Comparison of ENCODE assay signal across 20 cellular contexts in genomic region chr3:172614340-172615274, GRCh38.
"Had no signal": no experiment of that assay in that cellular context is flagged by ENCODE, and none has a peak within 500 bp of the region (broad histone marks: within the 10 kb centered on the region; RNA-seq: fewer than 3 reads in every experiment).

No MANE protein-coding gene starts in this region.

- ATAC-seq: activated CD8-positive, alpha-beta T cell treated with anti-CD3 and anti-CD28 coated beads, Interleukin-2, amount 10 ng/mL, durations not matched to agents 7 days and 5 days; left lung; mucosa of descending colon had no signal

- H3K27ac Mint-ChIP-seq: activated T-cell treated with anti-CD3 and anti-CD28 coated beads, Interleukin-2, amount 50 U/mL, for 24 hours; dendritic cell treated with granulocyte-macrophage colony-stimulating factor and Interleukin-4, amounts not matched to agents 40 ng/mL and 50 ng/mL, for 4 days; memory B cell; naive B cell had no signal

- FAIRE-seq: endothelial cell of umbilical vein, keratinocyte, urothelium cell line had no signal

- H3K27ac ChIP-seq: parathyroid adenoma, thyroid gland had no signal

- H3K79me2 ChIP-seq: parathyroid adenoma had no signal

- H3K9ac ChIP-seq: parathyroid adenoma had no signal

- H3K27me3 Mint-ChIP-seq: activated CD4-positive, alpha-beta T cell treated with anti-CD3 and anti-CD28 coated beads, Interleukin-2, amount 10 ng/mL, durations not matched to agents 24 days and 14 days; activated naive CD4-positive, alpha-beta T cell treated with anti-CD3 and anti-CD28 coated beads, Interleukin-2, amount 50 U/mL, for 24 hours; activated T-cell treated with anti-CD3 and anti-CD28 coated beads, Interleukin-2, amount 50 U/mL, for 24 hours; dendritic cell treated with granulocyte-macrophage colony-stimulating factor and Interleukin-4, amounts not matched to agents 40 ng/mL and 50 ng/mL, for 4 days; memory B cell; naive B cell had no signal

- H3K36me3 Mint-ChIP-seq: memory B cell had no signal

- H3K27me3 ChIP-seq: left lung, thyroid gland had no signal

- H2AFZ ChIP-seq: parathyroid adenoma had no signal

- H3K9me3 ChIP-seq: thyroid gland had no signal

- H3K36me3 ChIP-seq: left lung, thyroid gland had no signal

- DNase-seq: activated CD4-positive, alpha-beta T cell treated with anti-CD3 and anti-CD28 coated beads, Interleukin-2, amount 10 ng/mL, durations not matched to agents 24 days and 14 days; activated CD4-positive, CD25-positive, alpha-beta regulatory T cell; activated CD8-positive, alpha-beta T cell treated with anti-CD3 and anti-CD28 coated beads, Interleukin-2, amount 10 ng/mL, durations not matched to agents 7 days and 5 days; activated effector memory CD4-positive, alpha-beta T cell treated with Interleukin-2 at 50 U/mL for 16 hours; activated T-cell treated with anti-CD3 and anti-CD28 coated beads, Interleukin-2, amount 50 U/mL, for 24 hours; amniotic stem cell; effector memory CD4-positive, alpha-beta T cell; hypothalamus; left lung; mucosa of descending colon; naive B cell; stimulated activated naive CD4-positive, alpha-beta T cell treated with Interleukin-2 at 50 U/mL for 16 hours; thyroid gland had no signal

- H3K4me3 ChIP-seq: left lung, mucosa of descending colon, thyroid gland had no signal

- H3K4me1 ChIP-seq: parathyroid adenoma, thyroid gland had no signal

- H3K4me3 Mint-ChIP-seq: activated CD8-positive, alpha-beta T cell treated with anti-CD3 and anti-CD28 coated beads, Interleukin-2, amount 10 ng/mL, durations not matched to agents 7 days and 5 days; activated T-cell treated with anti-CD3 and anti-CD28 coated beads, Interleukin-2, amount 50 U/mL, for 24 hours; dendritic cell treated with granulocyte-macrophage colony-stimulating factor and Interleukin-4, amounts not matched to agents 40 ng/mL and 50 ng/mL, for 4 days; memory B cell; naive B cell had no signal
